Comparison of ENCODE assay signal across 1 cellular context in the genomic region with DNA sequence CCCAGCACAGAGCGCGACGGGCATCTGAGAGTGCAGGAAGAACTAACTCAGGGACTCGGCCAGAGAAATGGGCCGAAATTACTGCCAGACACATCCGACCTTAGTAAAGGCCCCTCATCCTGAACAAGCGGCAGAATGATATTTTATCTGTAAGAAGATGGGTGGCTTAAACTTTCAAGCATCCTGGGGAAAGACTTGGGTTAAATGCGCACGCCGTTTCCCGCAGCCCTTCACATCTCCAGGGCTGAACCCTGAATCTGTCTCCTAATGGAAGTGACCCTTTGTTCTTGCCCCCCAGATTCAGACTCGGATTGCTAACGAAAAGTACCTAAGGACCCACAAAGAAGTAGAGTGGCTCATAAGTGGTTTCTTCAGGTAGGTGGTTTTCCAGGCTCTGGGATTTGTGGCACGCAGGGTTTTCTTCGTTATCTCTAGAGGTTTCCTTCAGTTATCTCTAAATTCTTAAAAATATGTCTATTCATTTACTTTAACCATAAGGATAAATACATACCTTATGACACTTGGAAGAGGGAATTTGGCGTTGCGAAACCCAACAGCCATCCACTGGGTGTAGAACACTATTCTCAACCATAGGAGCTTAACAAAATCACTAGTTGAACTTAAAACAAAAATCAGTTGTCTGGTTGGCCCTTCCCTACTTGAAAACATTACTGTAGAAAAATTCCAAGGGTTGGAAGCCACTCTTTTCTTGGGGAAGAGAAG.
TF ChIP-seq lines count a peak whose summit lies in the region.

No MANE protein-coding gene starts in this region.

TF ChIP-seq in HepG2, 621 proteins besides CTCF, POLR2A, EP300 and RAD21:
- TF ChIP-seq CEBPB (IDR thresholded peaks at IDR 0.05; ENCODE audit: borderline replicate concordance, low read depth, low read length) (peak; percentile 46; the same call in 1 of the 2 replicates), ZNF3 (CRISPR knock-in tag; IDR thresholded peaks at IDR 0.05) (no peak)
